20 cellular contexts compared by ENCODE assay signal in the genomic region with DNA sequence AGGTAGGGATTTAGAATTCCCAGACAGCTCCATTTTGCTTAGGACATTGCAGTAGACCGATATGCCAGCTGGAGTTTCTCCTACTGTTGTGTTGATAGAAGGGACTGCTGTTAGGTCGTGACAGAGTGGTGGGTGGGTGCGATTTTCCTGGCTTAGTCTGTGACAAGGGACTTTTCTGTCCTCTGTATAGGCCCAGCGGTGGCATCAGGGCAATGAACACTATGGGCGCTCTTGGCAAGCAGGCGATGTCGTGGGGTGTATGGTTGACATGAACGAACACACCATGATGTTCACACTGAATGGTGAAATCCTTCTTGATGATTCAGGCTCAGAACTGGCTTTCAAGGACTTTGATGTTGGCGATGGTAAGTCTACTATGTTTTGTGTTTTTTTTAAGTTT.
"Had no signal": no experiment of that assay in that cellular context is flagged by ENCODE, and none has a peak within 500 bp of the region (broad histone marks: within the 10 kb centered on the region; RNA-seq: fewer than 3 reads in every experiment).

No MANE protein-coding gene starts in this region.

- H3K4me3 ChIP-seq: esophagus muscularis mucosa, gastroesophageal sphincter, ovary, right atrium auricular region, sigmoid colon, skin epidermis, testis, tibial nerve had no signal

- DNase-seq: effector memory CD4-positive, alpha-beta T cell; glutamatergic neuron; kidney; left colon; mammary epithelial cell; naive thymus-derived CD4-positive, alpha-beta T cell; nucleus accumbens; ovary; sigmoid colon; stimulated activated CD4-positive, alpha-beta T cell treated with anti-CD3 and anti-CD28 coated beads, Interleukin-2, amount 100 ng/mL, for 24 hours; stimulated activated CD4-positive, alpha-beta T cell treated with anti-CD3 and anti-CD28 coated beads, Interleukin-4, amount 100 ng/mL, for 4 hours; stimulated activated naive B cell treated with anti-CD40 and anti-IgM and Interleukin-4, amounts not matched to agents 10 μg/mL and 1 μg/mL and 100 μg/mL, for 72 hours; stimulated activated naive CD8-positive, alpha-beta T cell treated with anti-CD3 and anti-CD28 coated beads, Interleukin-15, amount 100 ng/mL, for 72 hours; testis had no signal

- H3K27me3 ChIP-seq: esophagus muscularis mucosa, gastroesophageal sphincter, ovary, right atrium auricular region, sigmoid colon, testis, tibial nerve had no signal

- H3K4me1 ChIP-seq: esophagus muscularis mucosa, gastroesophageal sphincter, right atrium auricular region, sigmoid colon, testis, tibial nerve had no signal

- H3K36me3 ChIP-seq: ovary, tibial nerve had no signal

- ATAC-seq: gastroesophageal sphincter; left colon; naive thymus-derived CD4-positive, alpha-beta T cell; stimulated activated naive B cell treated with anti-CD40 and anti-IgM and Interleukin-4, amounts not matched to agents 10 μg/mL and 1 μg/mL and 100 μg/mL, for 72 hours; stimulated activated naive CD8-positive, alpha-beta T cell treated with anti-CD3 and anti-CD28 coated beads, Interleukin-15, amount 100 ng/mL, for 72 hours had no signal

- H3K9me3 ChIP-seq: esophagus muscularis mucosa, gastroesophageal sphincter, ovary, right atrium auricular region, sigmoid colon, testis, tibial nerve had no signal

- H3K27ac ChIP-seq: epithelial cell of prostate, esophagus muscularis mucosa, gastroesophageal sphincter, ovary, right atrium auricular region, sigmoid colon, skin epidermis, testis, tibial nerve had no signal
